In the genomic region with DNA sequence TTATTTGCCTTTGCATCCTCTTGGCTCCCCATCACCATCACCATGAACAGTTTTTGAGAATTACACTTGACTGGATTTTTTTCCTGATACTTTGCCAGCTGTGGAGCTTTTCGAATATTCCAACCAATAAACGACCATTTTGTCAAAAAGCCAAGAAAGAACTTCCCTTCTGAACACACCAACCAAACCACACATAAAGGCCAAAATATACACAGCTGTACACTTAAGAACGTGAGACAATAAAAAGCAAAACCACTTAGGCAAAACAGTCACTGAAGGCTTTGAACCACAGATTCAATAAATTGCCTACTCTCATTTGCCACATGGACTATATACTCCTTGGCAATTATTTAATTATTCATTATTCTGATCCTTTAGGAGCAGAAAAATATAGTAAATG, we compare ENCODE assay signal across 9 cellular contexts. TPM values are rescaled to one million over a fixed set of nuclear protein-coding genes. Genes with fewer than 3 reads are reported as not detected.
A peak's percentile ranks its signal among the peaks of the same experiment; 100 is the strongest.
DNase-seq lines count a peak whose midpoint lies in the region; ATAC-seq and TF ChIP-seq lines count a peak whose summit lies in the region.
"Had no signal": no experiment of that assay in that cellular context is flagged by ENCODE, and none has a peak within 500 bp of the region (broad histone marks: within the 10 kb centered on the region; RNA-seq: fewer than 3 reads in every experiment).

No MANE protein-coding gene starts in this region.

- intact Hi-C loops in HCT116 (cut with micrococcal nuclease): loop anchor here (5.0 kb wide), 1 partner anchor 48 kb away; the partner anchor contains the start of gene CDH24
- intact Hi-C loops in heart left ventricle (cut with DNase I): no loop called here

- no peaks in the 10 kb centered on the region for H3K36me3 ChIP-seq in BLaER1 treated with 17β-estradiol and CSF1 and Interleukin-3, amounts not matched to agents 10 nM and 100 nM
- H3K36me3 ChIP-seq in HCT116 (ENCODE audit: control insufficient read depth in 1 of 2, insufficient read depth in 2 of 2, low read length in 2 of 2) (no peaks in the 10 kb centered on the region), OCI-LY1 (ENCODE audit: insufficient read depth, low read length) (no peaks in the 10 kb centered on the region), heart left ventricle (no peaks in the 10 kb centered on the region)

- no peaks in the 10 kb centered on the region for H3K9me2 ChIP-seq in HCT116 (ENCODE audit: insufficient read depth)
- no peaks in the 10 kb centered on the region for H3K9me2 ChIP-seq in OCI-LY1 (ENCODE audit: low read depth, low read length)

- TF ChIP-seq POLR2A in HCT116 (IDR thresholded peaks at IDR 0.05; ENCODE audit: borderline replicate concordance, extremely low read depth, insufficient read depth, insufficient read length) (no peak), heart left ventricle (IDR thresholded peaks at IDR 0.05) (no peak)

- H3K9me3 ChIP-seq in BLaER1 treated with 17β-estradiol and CSF1 and Interleukin-3, amounts not matched to agents 10 nM and 100 nM (replicated peaks in 1 of 11): no peaks in the 10 kb centered on the region; a peak in 1 of 22 replicates
- H3K9me3 ChIP-seq in HCT116 (ENCODE audit: control insufficient read depth in 1 of 2, insufficient read depth in 1 of 2, low read depth in 1 of 2, low read length in 2 of 2) (no peaks in the 10 kb centered on the region), OCI-LY1 (ENCODE audit: low read length) (no peaks in the 10 kb centered on the region), heart left ventricle (no peaks in the 10 kb centered on the region)

- H3K27me3 ChIP-seq in BLaER1 treated with 17β-estradiol and CSF1 and Interleukin-3, amounts not matched to agents 10 nM and 100 nM: no peaks in the 10 kb centered on the region
- no peaks in the 10 kb centered on the region for H3K27me3 ChIP-seq in HCT116 (ENCODE audit: insufficient read depth, low read length)
- H3K27me3 ChIP-seq in OCI-LY1 (ENCODE audit: insufficient read depth, low read length): no peaks in the 10 kb centered on the region
- no peaks in the 10 kb centered on the region for H3K27me3 ChIP-seq in heart left ventricle

- H3K4me1 ChIP-seq in BLaER1 treated with 17β-estradiol and CSF1 and Interleukin-3, amounts not matched to agents 10 nM and 100 nM: peaks cover 38 to 48% (median 44%) of the 10 kb centered on the region in 10 experiments
- peaks cover 26 to 67% of the 10 kb centered on the region in 2 experiments for H3K4me1 ChIP-seq in HCT116 (ENCODE audit: control insufficient read depth in 1 of 2, insufficient read depth in 2 of 2, low read length in 2 of 2)
- H3K4me1 ChIP-seq in OCI-LY1 (ENCODE audit: insufficient read depth, low read length, severe bottlenecking): peaks cover 46% of the 10 kb centered on the region
- peaks cover 0 to 36% (median 17%) of the 10 kb centered on the region in 12 donors for H3K4me1 ChIP-seq in heart left ventricle

- POLR2A ChIA-PET in HCT116 (lab: Charles Lee): interaction anchor here (1.1 kb wide), 1 partner anchor 14 kb away, joined by 3 read pairs; no protein-coding TSS in a partner anchor

- H3K9ac ChIP-seq in BLaER1 treated with 17β-estradiol and CSF1 and Interleukin-3, amounts not matched to agents 10 nM and 100 nM: peak overlapping the region; percentile 11 to 90 (median 78); a peak in 20 of 22 replicates
- H3K9ac ChIP-seq in HCT116 (ENCODE audit: low read length) (peak overlapping the region; percentile 69; the same call in 1 of the 2 replicates), OCI-LY1 (ENCODE audit: low read length) (peak overlapping the region; percentile 73)

- WGBS in heart left ventricle, 4 donors: 47 to 59% (median 56%) methylated on average over 3 of the region's 3 CpGs

- H2AFZ ChIP-seq in HCT116 (ENCODE audit: low read depth, low read length, poor library complexity, severe bottlenecking): no peak overlapping the region
- H2AFZ ChIP-seq in OCI-LY1 (ENCODE audit: low read length): no peak overlapping the region

- CTCF ChIA-PET in HCT116 (lab: Charles Lee): interaction anchor here (0.6 to 3.6 kb wide), 4 partner anchors 15 to 49 kb away, joined by 3 to 39 read pairs (median 3); no protein-coding TSS in a partner anchor

- RAD21 ChIA-PET in HCT116 (lab: Charles Lee; ENCODE audit: low non-redundant PET in 1 of 2, low total read pairs in 2 of 2, uncharacterized antibody in 2 of 2, unreplicated experiment in 2 of 2): no interaction called here

- peak overlapping the region; percentile 48 to 72 (median 62); a peak in 16 of 20 replicates for H3K4me3 ChIP-seq in BLaER1 treated with 17β-estradiol and CSF1 and Interleukin-3, amounts not matched to agents 10 nM and 100 nM
- peak overlapping the region in 1 of 2 experiments; percentile 57; a peak in 2 of 4 replicates for H3K4me3 ChIP-seq in HCT116 (replicated peaks in 1 of 2; ENCODE audit: low read depth in 1 of 2, low read length in 2 of 2)
- H3K4me3 ChIP-seq in OCI-LY1 (ENCODE audit: low read depth, low read length, poor library complexity, severe bottlenecking): peak overlapping the region; percentile 62
- peak overlapping the region in 1 of 12 donors; percentile 62 for H3K4me3 ChIP-seq in heart left ventricle

- H4K20me1 ChIP-seq in BLaER1 treated with 17β-estradiol and CSF1 and Interleukin-3, amounts not matched to agents 10 nM and 100 nM: no peaks in the 10 kb centered on the region
- H4K20me1 ChIP-seq in HCT116 (ENCODE audit: insufficient read depth) (no peaks in the 10 kb centered on the region), OCI-LY1 (ENCODE audit: insufficient read depth, low read length) (no peaks in the 10 kb centered on the region)

- no peaks in the 10 kb centered on the region for H3K79me2 ChIP-seq in HCT116 (ENCODE audit: insufficient read depth, low read length)
- no peaks in the 10 kb centered on the region for H3K79me2 ChIP-seq in OCI-LY1 (ENCODE audit: insufficient read depth, low read length)

- H3K27ac ChIP-seq in BLaER1 treated with 17β-estradiol and CSF1 and Interleukin-3, amounts not matched to agents 10 nM and 100 nM: peak overlapping the region; percentile 76 to 97 (median 95); a peak in 21 of 22 replicates
- H3K27ac ChIP-seq in HCT116 (ENCODE audit: low read depth, low read length): peak overlapping the region; percentile 87; the same call in 1 of the 2 replicates
- H3K27ac ChIP-seq in OCI-LY1 (ENCODE audit: low read depth, low read length, poor library complexity, severe bottlenecking): peak overlapping the region; percentile 88
- peak overlapping the region; percentile 2 for H3K27ac ChIP-seq in epithelial cell of prostate
- peak overlapping the region in 1 of 12 donors; percentile 84 for H3K27ac ChIP-seq in heart left ventricle

- H3F3A ChIP-seq in OCI-LY1 (ENCODE audit: insufficient read depth, low read length): peaks cover 9% of the 10 kb centered on the region; the same call in 1 of the 2 replicates

- TF ChIP-seq RAD21 in HCT116 (IDR thresholded peaks at IDR 0.05; ENCODE audit: low read depth): no peak

- peak overlapping the region; percentile 75 to 95 (median 85) for H3K4me2 ChIP-seq in BLaER1 treated with 17β-estradiol and CSF1 and Interleukin-3, amounts not matched to agents 10 nM and 100 nM
- H3K4me2 ChIP-seq in HCT116 (ENCODE audit: low read length) (peak overlapping the region; percentile 72), OCI-LY1 (ENCODE audit: low read length) (peak overlapping the region; percentile 80)

- ATAC-seq in HCT116 (no peak), heart left ventricle (no peak), GM19328 (IDR thresholded peaks at IDR 0.05; ENCODE audit: unreplicated experiment) (no peak)

- TF ChIP-seq CTCF in HCT116 (IDR thresholded peaks at IDR 0.05 in 2 of 3, conservative IDR thresholded peaks at IDR 0.05 in 1 of 3; ENCODE audit: borderline replicate concordance in 1 of 3, insufficient read depth in 1 of 3, low read depth in 2 of 3, low read length in 2 of 3): no peak
- no peak for TF ChIP-seq CTCF in OCI-LY1 (IDR thresholded peaks at IDR 0.05; ENCODE audit: low read length)
- TF ChIP-seq CTCF in heart left ventricle (IDR thresholded peaks at IDR 0.05): no peak

- DNase-seq in HCT116 (ENCODE audit: low read depth, low spot score) (no peak), epithelial cell of prostate (ENCODE audit: low read depth, low spot score) (no peak), medulla oblongata (ENCODE audit: extremely low spot score) (no peak), heart left ventricle (no peak), NCI-H1436 (lab: John Stamatoyannopoulos, UW) (no peak)

- no TSS peak for BruUV-seq in HCT116 (replicated peaks; lab: Mats Ljungman, UMichigan)

TF ChIP-seq in HCT116, 20 proteins besides CTCF, POLR2A, EP300 and RAD21 (continues in another document):
- no peak for TF ChIP-seq ATF3 (IDR thresholded peaks at IDR 0.05)
- TF ChIP-seq EZH2 (IDR thresholded peaks at IDR 0.05): no peak
- TF ChIP-seq EZH2phosphoT487 (IDR thresholded peaks at IDR 0.05; ENCODE audit: borderline replicate concordance): no peak
- no peak for TF ChIP-seq ZNF274 (IDR thresholded peaks at IDR 0.05; ENCODE audit: low read depth, low read length)
- no peak for TF ChIP-seq JUND (IDR thresholded peaks at IDR 0.05)
- TF ChIP-seq, protein P1, sequence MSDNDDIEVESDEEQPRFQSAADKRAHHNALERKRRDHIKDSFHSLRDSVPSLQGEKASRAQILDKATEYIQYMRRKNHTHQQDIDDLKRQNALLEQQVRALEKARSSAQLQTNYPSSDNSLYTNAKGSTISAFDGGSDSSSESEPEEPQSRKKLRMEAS (IDR thresholded peaks at IDR 0.05): no peak
- no peak for TF ChIP-seq POLR2AphosphoS5 (IDR thresholded peaks at IDR 0.05; ENCODE audit: low read depth, low read length)

RNA-seq across cellular contexts. Expression of gene C14orf93, which starts 1.1 kb away (rescaled TPM):
- 13.7 TPM for total RNA-seq in HCT116 (2021; ENCODE audit: unreplicated experiment)
- 15.6 and 16.8 TPM in 2 replicates for polyA plus RNA-seq in HCT116 (2012)
- 1 to 10 TPM; 3.8 to 7.6 (median 5.5) TPM for total RNA-seq in heart left ventricle
- 1 to 10 TPM; 3.4 to 4.0 TPM for polyA plus RNA-seq in heart left ventricle

RNA-seq across cellular contexts. Expression of gene PSMB5, which starts 25.9 kb away (rescaled TPM):
- total RNA-seq in HCT116 (2021; ENCODE audit: unreplicated experiment) (212 TPM), heart left ventricle (100 to 1,000 TPM; 113 to 186 (median 122) TPM)
- 222 and 232 TPM in 2 replicates for polyA plus RNA-seq in HCT116 (2012)
- 100 to 1,000 TPM in 1 of 2 donors, 10 to 100 TPM in 1; 75.7 to 233 TPM for polyA plus RNA-seq in heart left ventricle

RNA-seq across cellular contexts. Expression of gene AJUBA, which starts 26.5 kb away (rescaled TPM):
- total RNA-seq in HCT116 (2021; ENCODE audit: unreplicated experiment): 39.7 TPM
- 25.0 and 33.9 TPM in 2 replicates for polyA plus RNA-seq in HCT116 (2012)
- total RNA-seq in heart left ventricle: 10 to 100 TPM in 5 of 9 donors, 1 to 10 TPM in 4; 5.6 to 18.0 (median 13.0) TPM
- 1 to 10 TPM; 6.4 to 9.9 TPM for polyA plus RNA-seq in heart left ventricle

RNA-seq across cellular contexts. Expression of gene PSMB11, which starts 33.2 kb away (rescaled TPM):
- total RNA-seq in HCT116 (2021; ENCODE audit: unreplicated experiment) (not detected), heart left ventricle (not detected)
- polyA plus RNA-seq in HCT116 (2012): not detected in 2 replicates
- not detected for polyA plus RNA-seq in heart left ventricle
- total RNA-seq: mononuclear cell had no signal

RNA-seq across cellular contexts. Expression of gene CDH24, which starts 48.5 kb away (rescaled TPM):
- total RNA-seq in HCT116 (2021; ENCODE audit: unreplicated experiment) (19.3 TPM), heart left ventricle (1 to 10 TPM in 8 of 9 donors, under 1 TPM in 1; 0.72 to 3.3 (median 1.9) TPM)
- 10.7 and 11.9 TPM in 2 replicates for polyA plus RNA-seq in HCT116 (2012)
- polyA plus RNA-seq in heart left ventricle: 1 to 10 TPM; 1.6 to 2.8 TPM
